8 cellular contexts compared by ENCODE assay signal in the genomic region with DNA sequence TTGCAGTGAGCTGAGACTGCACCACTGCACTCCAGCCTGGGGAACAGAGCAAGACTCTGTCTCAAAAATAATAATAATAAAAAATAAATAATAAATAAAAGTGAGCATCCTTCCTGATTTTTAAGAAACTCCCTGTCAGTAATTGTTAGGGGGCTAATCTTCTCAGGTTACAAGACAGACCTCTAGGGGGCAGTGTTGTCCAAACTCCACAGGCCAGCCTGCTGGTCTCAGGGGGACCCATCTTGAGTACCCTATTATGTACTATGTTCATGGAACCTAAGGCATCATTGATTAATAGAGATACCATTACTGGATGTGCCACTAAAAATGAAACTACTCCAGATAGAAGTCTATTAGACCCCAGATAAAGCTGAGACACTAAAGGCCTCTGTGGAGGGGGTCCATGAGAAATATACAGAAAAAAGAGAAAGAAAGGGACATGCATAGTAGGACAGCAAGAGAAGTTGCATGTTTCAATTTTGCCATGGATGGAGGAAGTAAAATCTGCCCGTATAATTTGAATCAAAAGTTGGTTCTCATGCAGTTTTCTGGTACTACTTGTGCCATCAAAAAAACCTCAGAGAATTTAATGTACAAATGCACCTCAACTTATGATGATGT.
DNase-seq lines count a peak whose midpoint lies in the region; ATAC-seq and TF ChIP-seq lines count a peak whose summit lies in the region.

No MANE protein-coding gene starts in this region.

- peaks cover 10% of the 10 kb centered on the region for H3K9me3 Mint-ChIP-seq in chondrocyte (ENCODE audit: low read depth)
- H3K9me3 Mint-ChIP-seq in neural progenitor cell, result peaks cover 49% of the 10 kb centered on the region

- peaks cover 7% of the 10 kb centered on the region for H3K9me3 ChIP-seq in neural progenitor cell (ENCODE audit: low read depth)

- H3K4me2 ChIP-seq in neural progenitor cell, result no peak overlapping the region

- H3K27ac ChIP-seq in neural progenitor cell, result no peak overlapping the region

- H3K36me3 Mint-ChIP-seq in chondrocyte (ENCODE audit: low read depth), result peaks cover 1% of the 10 kb centered on the region
- peaks cover 9% of the 10 kb centered on the region for H3K36me3 Mint-ChIP-seq in neural progenitor cell

- ATAC-seq in GM19324 (IDR thresholded peaks at IDR 0.05; ENCODE audit: low FRiP score, unreplicated experiment) (no peak), GM18909 (IDR thresholded peaks at IDR 0.05; ENCODE audit: poor library complexity, unreplicated experiment) (no peak)

- H3K36me3 ChIP-seq in neural progenitor cell, result no peaks in the 10 kb centered on the region

- no peaks in the 10 kb centered on the region for H4K20me1 ChIP-seq in neural progenitor cell (ENCODE audit: low read depth)

- TF ChIP-seq CTCF in GM12865 (IDR thresholded peaks at IDR 0.05; ENCODE audit: insufficient read depth, low read depth, low read length, missing control alignments), result peak; percentile 46
- TF ChIP-seq CTCF in chondrocyte (IDR thresholded peaks at IDR 0.05), result peak; percentile 79
- TF ChIP-seq CTCF in neural progenitor cell (IDR thresholded peaks at IDR 0.05), result peak; percentile 63

- H3K27ac Mint-ChIP-seq in chondrocyte (ENCODE audit: unreplicated experiment) (no peak overlapping the region), neural progenitor cell (no peak overlapping the region)

- H2AFZ ChIP-seq in neural progenitor cell (replicated peaks), result no peak overlapping the region

- H3K4me1 Mint-ChIP-seq in chondrocyte (ENCODE audit: low read depth) (peaks cover 5% of the 10 kb centered on the region), neural progenitor cell (peaks cover 12% of the 10 kb centered on the region)

- H3K79me2 ChIP-seq in neural progenitor cell (ENCODE audit: low read depth), result no peaks in the 10 kb centered on the region

- DNase-seq in GM12865 (ENCODE audit: low read depth) (peak; percentile 70), T-helper 22 cell (ENCODE audit: low read depth) (peak; percentile 14), chondrocyte (ENCODE audit: low spot score) (no peak), neural progenitor cell (ENCODE audit: low spot score) (peak; percentile 46), cerebellum (ENCODE audit: low spot score) (no peak), cerebellar cortex (ENCODE audit: low spot score) (no peak)

- H3K27me3 Mint-ChIP-seq in chondrocyte (ENCODE audit: low read depth) (no peaks in the 10 kb centered on the region), neural progenitor cell (ENCODE audit: insufficient read depth, low read depth) (peaks cover 11% of the 10 kb centered on the region)

- no peak overlapping the region for H3K9ac ChIP-seq in neural progenitor cell

- H3K4me1 ChIP-seq in neural progenitor cell, result peaks cover 15% of the 10 kb centered on the region

- H3K4me3 Mint-ChIP-seq in chondrocyte (ENCODE audit: unreplicated experiment) (no peak overlapping the region), neural progenitor cell (no peak overlapping the region)

- H3K4me3 ChIP-seq in GM12865 (ENCODE audit: low read depth, low read length), result no peak overlapping the region
- no peak overlapping the region for H3K4me3 ChIP-seq in neural progenitor cell

- H3K27me3 ChIP-seq in neural progenitor cell, result no peaks in the 10 kb centered on the region

- peaks cover 3% of the 10 kb centered on the region for H3F3A ChIP-seq in neural progenitor cell (ENCODE audit: low read depth)

Comparison
In these comparisons a context has a peak if more than half of its experiments do, and no peak if none do; other contexts are left out.
1. DNase-seq: peak in GM12865 (single experiment), T-helper 22 cell (single experiment) and neural progenitor cell (single experiment); none in chondrocyte (single experiment), cerebellum (single experiment) and cerebellar cortex (single experiment).
2. Peak in every context shown above with its lines, with median percentiles within 50 percentile points of each other: CTCF ChIP-seq.